In the genomic region with DNA sequence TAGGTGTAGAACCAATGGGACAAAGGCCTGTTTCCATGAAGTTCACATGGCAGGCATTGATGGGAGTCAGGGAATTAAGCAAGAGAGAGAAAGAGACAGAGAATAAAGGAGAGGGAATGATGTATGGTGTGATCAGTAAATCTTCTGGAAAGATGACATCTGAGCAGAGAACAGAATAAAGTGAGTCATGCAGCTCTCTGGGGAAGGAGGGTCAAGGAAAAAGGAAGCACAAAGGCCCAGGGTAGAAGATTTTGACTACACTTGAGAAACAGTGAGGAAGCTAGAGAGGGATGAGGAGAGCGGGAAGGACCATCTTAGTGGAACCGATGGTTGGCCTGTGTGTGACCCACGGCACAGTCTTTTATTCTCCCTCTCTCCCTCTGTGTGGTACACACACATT, we compare ENCODE assay signal across 14 cellular contexts.
DNase-seq lines count a peak whose midpoint lies in the region; ATAC-seq and TF ChIP-seq lines count a peak whose summit lies in the region.
"Had no signal": no experiment of that assay in that cellular context is flagged by ENCODE, and none has a peak within 500 bp of the region (broad histone marks: within the 10 kb centered on the region; RNA-seq: fewer than 3 reads in every experiment).

No MANE protein-coding gene starts in this region.

- H2AK5ac ChIP-seq in H9 (ENCODE audit: insufficient read length, low read length), result no peak overlapping the region

- H3K9me3 Mint-ChIP-seq in H9, result no peaks in the 10 kb centered on the region

- no peak overlapping the region for H3K9ac ChIP-seq in H9 (ENCODE audit: extremely low read depth, insufficient read length, low read length)

- H3T11ph ChIP-seq in H9 (ENCODE audit: low read length), result no peak overlapping the region

- H2BK5ac ChIP-seq in H9 (ENCODE audit: insufficient read length, low read length), result no peak overlapping the region

- no peak overlapping the region for H3K4me3 ChIP-seq in sigmoid colon
- H3K4me3 ChIP-seq: prostate gland had no signal

- TF ChIP-seq POLR2A in sigmoid colon (IDR thresholded peaks at IDR 0.05) (no peak), erythroblast (IDR thresholded peaks at IDR 0.05; ENCODE audit: low read length) (no peak)

- no peak overlapping the region for H3K4ac ChIP-seq in H9 (ENCODE audit: low read depth, low read length)

- no peak overlapping the region for H3K27ac Mint-ChIP-seq in H9
- H3K27ac Mint-ChIP-seq: stimulated activated naive CD8-positive, alpha-beta T cell treated with anti-CD3 and anti-CD28 coated beads, Interleukin-15, Interleukin-2, amounts not matched to agents 100 ng/mL and 50 ng/mL, for 24 hours had no signal

- H2BK12ac ChIP-seq in H9 (ENCODE audit: insufficient read length, low read depth, low read length), result no peak overlapping the region

- H3K4me1 ChIP-seq in sigmoid colon, result peaks cover 0 to 21% (median 13%) of the 10 kb centered on the region in 4 donors
- H3K4me1 ChIP-seq in H9 (ENCODE audit: insufficient read depth, low read length), result 0 out of 2 replicates have a peak, but pooled peaks cover under 1% of the 10 kb centered on the region
- H3K4me1 ChIP-seq: prostate gland had no signal

- ATAC-seq in GM18517 (IDR thresholded peaks at IDR 0.05; ENCODE audit: unreplicated experiment), result no peak

- H3K27me3 Mint-ChIP-seq in H9 (ENCODE audit: low read depth), result no peaks in the 10 kb centered on the region

- no peaks in the 10 kb centered on the region for H3K36me3 ChIP-seq in sigmoid colon
- H3K36me3 ChIP-seq: prostate gland had no signal

- H4K8ac ChIP-seq in H9 (replicated peaks; ENCODE audit: insufficient read length, low read depth, low read length), result no peak overlapping the region

- H2BK120ac ChIP-seq in H9 (ENCODE audit: low read depth, low read length, poor library complexity, severe bottlenecking), result no peak overlapping the region

- no peaks in the 10 kb centered on the region for H3K79me1 ChIP-seq in H9 (ENCODE audit: insufficient read depth, low read depth, low read length, poor library complexity, severe bottlenecking)

- DNase-seq in EH (ENCODE audit: low read depth) (peak; percentile 61), RWPE1 (ENCODE audit: low spot score) (peak; percentile 34), fibroblast of peridontal ligament (ENCODE audit: extremely low read depth) (peak; percentile 25), sigmoid colon (no peak), KG1 (lab: John Stamatoyannopoulos, UW) (no peak), erythroblast (lab: John Stamatoyannopoulos, UW) (no peak), H9 (no peak)
- DNase-seq: activated naive CD4-positive, alpha-beta T cell treated with anti-CD3 and anti-CD28 coated beads, Interleukin-2, amount 50 U/mL, for 16 hours; islet precursor cell; NCI-H524 treated with DMSO at 0.1 percent for 48 hours; SIG-M5 had no signal

- H3K4me2 ChIP-seq in H9 (ENCODE audit: insufficient read depth, insufficient read length, low read length), result no peak overlapping the region

- H3K79me2 ChIP-seq in H9 (ENCODE audit: insufficient read depth, low read length), result no peaks in the 10 kb centered on the region

- POLR2A ChIA-PET in RWPE1 (lab: Yijun Ruan, JAX; ENCODE audit: low non-redundant PET), result no interaction called here

- CTCF ChIA-PET in RWPE1 (lab: Yijun Ruan, JAX), result no interaction called here

- H4K20me1 ChIP-seq in H9 (ENCODE audit: control insufficient read depth, insufficient read depth, insufficient read length), result no peaks in the 10 kb centered on the region

- H3K14ac ChIP-seq in H9 (ENCODE audit: insufficient read depth, low read length), result no peak overlapping the region

- no peak for TF ChIP-seq EP300 in sigmoid colon (IDR thresholded peaks at IDR 0.05)

- no peak overlapping the region for H2BK20ac ChIP-seq in H9 (ENCODE audit: low read depth, low read length, poor library complexity, severe bottlenecking)

- H3K23ac ChIP-seq in H9 (ENCODE audit: insufficient read length, low read depth, low read length), result no peak overlapping the region

- H2BK15ac ChIP-seq in H9 (ENCODE audit: low read depth, low read length), result no peak overlapping the region

- no peak for TF ChIP-seq CTCF in RWPE1 (conservative IDR thresholded peaks at IDR 0.05; ENCODE audit: low read depth)
- no peak for TF ChIP-seq CTCF in sigmoid colon (IDR thresholded peaks at IDR 0.05)
- no peak for TF ChIP-seq CTCF in H9 (conservative IDR thresholded peaks at IDR 0.05)

- H3K9me3 ChIP-seq in sigmoid colon, result no peaks in the 10 kb centered on the region
- H3K9me3 ChIP-seq in H9 (ENCODE audit: control insufficient read depth, low read depth, low read length), result no peaks in the 10 kb centered on the region
- H3K9me3 ChIP-seq: prostate gland had no signal

- no peak overlapping the region for H2AFZ ChIP-seq in H9 (ENCODE audit: low read length)

- no peaks in the 10 kb centered on the region for H3K23me2 ChIP-seq in H9 (ENCODE audit: insufficient read length, low read depth, low read length, poor library complexity, severe bottlenecking)

- H3K36me3 Mint-ChIP-seq in H9 (ENCODE audit: insufficient read depth in 1 of 3, low read depth in 3 of 3), result no peaks in the 10 kb centered on the region

- no peak overlapping the region for H3K56ac ChIP-seq in H9 (ENCODE audit: insufficient read length, low read depth, low read length)

- H3K18ac ChIP-seq in H9 (ENCODE audit: insufficient read length, low read depth, low read length), result no peak overlapping the region

- H3K27me3 ChIP-seq in sigmoid colon (no peaks in the 10 kb centered on the region), H9 (ENCODE audit: insufficient read depth, low read length) (no peaks in the 10 kb centered on the region)

- H3K27ac ChIP-seq in RWPE1 (no peak overlapping the region), sigmoid colon (peak overlapping the region; percentile 44 to 71 (median 62)), H9 (ENCODE audit: insufficient read length, low read depth, low read length) (no peak overlapping the region)

- 57 to 65% methylated on average over 3 of the region's 3 CpGs for WGBS in sigmoid colon, 2 donors
- WGBS in H9 (ENCODE audit: extremely low coverage, insufficient read length, low lambda C conversion rate), result no CpG with 5 or more reads among the region's 3 CpGs

- intact Hi-C loops in sigmoid colon (cut with DNase I), result no loop called here

- no peak overlapping the region for H4K91ac ChIP-seq in H9 (ENCODE audit: insufficient read length, low read depth, low read length)

- no peak overlapping the region for H4K5ac ChIP-seq in H9 (ENCODE audit: insufficient read length, low read depth, low read length)

- no peak overlapping the region for H3K4me3 Mint-ChIP-seq in H9
- H3K4me3 Mint-ChIP-seq: stimulated activated naive CD8-positive, alpha-beta T cell treated with anti-CD3 and anti-CD28 coated beads, Interleukin-15, Interleukin-2, amounts not matched to agents 100 ng/mL and 50 ng/mL, for 24 hours had no signal

- H3K4me1 Mint-ChIP-seq in H9, result peaks cover 23 to 24% of the 10 kb centered on the region in 2 experiments

Comparison
In these comparisons a context has a peak if more than half of its experiments do, and no peak if none do; other contexts are left out.
1. DNase-seq: peak in EH (single experiment), RWPE1 (single experiment) and fibroblast of peridontal ligament (single experiment); none in sigmoid colon (single experiment), KG1 (single experiment), erythroblast (0 of 2) and H9 (single experiment).
2. H3K27ac ChIP-seq: peak in sigmoid colon (4 of 4); none in RWPE1 (single experiment) and H9 (single experiment).